ENCODE assay signal across 9 cellular contexts in genomic region chr11:100682247-100682969, GRCh38. TPM values are rescaled to one million over a fixed set of nuclear protein-coding genes. Genes with fewer than 3 reads are reported as not detected.
DNase-seq lines count a peak whose midpoint lies in the region; ATAC-seq and TF ChIP-seq lines count a peak whose summit lies in the region.
"Had no signal": no experiment of that assay in that cellular context is flagged by ENCODE, and none has a peak within 500 bp of the region (broad histone marks: within the 10 kb centered on the region; RNA-seq: fewer than 3 reads in every experiment).

No MANE protein-coding gene starts in this region.

- H4K20me1 ChIP-seq in HCT116 (ENCODE audit: insufficient read depth): no peaks in the 10 kb centered on the region

- no peaks in the 10 kb centered on the region for H3K9me2 ChIP-seq in HCT116 (ENCODE audit: insufficient read depth)

- no peaks in the 10 kb centered on the region for H3K36me3 ChIP-seq in HCT116 (ENCODE audit: control insufficient read depth in 1 of 2, insufficient read depth in 2 of 2, low read length in 2 of 2)
- H3K36me3 ChIP-seq in adipocyte (ENCODE audit: control insufficient read depth, insufficient read depth, low read length, severe bottlenecking): no peaks in the 10 kb centered on the region
- no peaks in the 10 kb centered on the region for H3K36me3 ChIP-seq in left lung

- H3K27ac ChIP-seq in HCT116 (ENCODE audit: low read depth, low read length) (no peak overlapping the region), left lung (no peak overlapping the region)

- H3K9me3 ChIP-seq in HCT116 (ENCODE audit: control insufficient read depth in 1 of 2, insufficient read depth in 1 of 2, low read depth in 1 of 2, low read length in 2 of 2): no peaks in the 10 kb centered on the region
- H3K9me3 ChIP-seq in adipocyte (ENCODE audit: control insufficient read depth, low read length): no peaks in the 10 kb centered on the region
- no peaks in the 10 kb centered on the region for H3K9me3 ChIP-seq in left lung

- H3K27me3 ChIP-seq in HCT116 (ENCODE audit: insufficient read depth, low read length) (no peaks in the 10 kb centered on the region), adipocyte (replicated peaks; ENCODE audit: control insufficient read depth, insufficient read depth, low read length) (no peaks in the 10 kb centered on the region), left lung (peaks cover 0 to 20% of the 10 kb centered on the region in 2 donors)

- peak; percentile 76 for TF ChIP-seq RAD21 in HCT116 (IDR thresholded peaks at IDR 0.05; ENCODE audit: low read depth)

- ATAC-seq in HCT116: no peak; the same call in 1 of the 2 replicates
- peak; percentile 33 for ATAC-seq in left lung

- TF ChIP-seq POLR2A in HCT116 (IDR thresholded peaks at IDR 0.05; ENCODE audit: borderline replicate concordance, extremely low read depth, insufficient read depth, insufficient read length): no peak

- no peak overlapping the region for H3K4me3 ChIP-seq in HCT116 (replicated peaks in 1 of 2; ENCODE audit: low read depth in 1 of 2, low read length in 2 of 2)
- H3K4me3 ChIP-seq in adipocyte (ENCODE audit: low read length): no peak overlapping the region
- no peak overlapping the region for H3K4me3 ChIP-seq in left lung

- H2AFZ ChIP-seq in HCT116 (ENCODE audit: low read depth, low read length, poor library complexity, severe bottlenecking): peak overlapping the region; percentile 28

- H3K9ac ChIP-seq in HCT116 (ENCODE audit: low read length): no peak overlapping the region
- H3K9ac ChIP-seq in adipocyte (ENCODE audit: low read length): no peak overlapping the region

- BruUV-seq in HCT116 (replicated peaks; lab: Mats Ljungman, UMichigan): no TSS peak

- POLR2A ChIA-PET in HCT116 (lab: Charles Lee): interaction anchor here (1.2 kb wide), 1 partner anchor 10 kb away, joined by 3 read pairs; no protein-coding TSS in a partner anchor

- DNase-seq in ACHN (peak; percentile 42), HCT116 (ENCODE audit: low read depth, low spot score) (peak; percentile 21), adipocyte (ENCODE audit: low read depth) (peak; percentile 74), left lung (no peak), DMS79 (lab: John Stamatoyannopoulos, UW) (no peak), SW480 (ENCODE audit: low spot score) (no peak), NCI-H2029 (lab: John Stamatoyannopoulos, UW) (no peak)
- no peak for DNase-seq in stimulated activated CD4-positive, alpha-beta T cell treated with anti-CD3 and anti-CD28 coated beads, Interleukin-15, amount 100 ng/mL, for 24 hours
- DNase-seq: effector memory CD4-positive, alpha-beta T cell had no signal

- RAD21 ChIA-PET in HCT116 (lab: Charles Lee; ENCODE audit: low non-redundant PET in 1 of 2, low total read pairs in 2 of 2, uncharacterized antibody in 2 of 2, unreplicated experiment in 2 of 2): no interaction called here

- intact Hi-C loops in HCT116 (cut with micrococcal nuclease) (loop anchor here (1.0 to 2.0 kb wide), 4 partner anchors 70 to 248 kb away; no protein-coding TSS in a partner anchor), left lung (cut with DNase I) (loop anchor here in 1 of 2 donors (5.0 kb wide), 2 partner anchors 175 to 250 kb away; no protein-coding TSS in a partner anchor)

- CTCF ChIA-PET in HCT116 (lab: Charles Lee): interaction anchor here (0.8 to 1.5 kb wide), 3 partner anchors 8 to 146 kb away, joined by 3 read pairs; no protein-coding TSS in a partner anchor

- peak overlapping the region; percentile 0; the same call in 1 of the 2 replicates for H3K4me2 ChIP-seq in HCT116 (ENCODE audit: low read length)

- TF ChIP-seq CTCF in HCT116 (IDR thresholded peaks at IDR 0.05 in 2 of 3, conservative IDR thresholded peaks at IDR 0.05 in 1 of 3; ENCODE audit: borderline replicate concordance in 1 of 3, insufficient read depth in 1 of 3, low read depth in 2 of 3, low read length in 2 of 3) (peak; percentile 45 to 78 (median 60); a peak in 4 of 6 replicates), left lung (IDR thresholded peaks at IDR 0.05) (peak in 1 of 2 donors; percentile 16)

- H3K4me1 ChIP-seq in HCT116 (ENCODE audit: control insufficient read depth in 1 of 2, insufficient read depth in 2 of 2, low read length in 2 of 2) (peaks cover 12 to 54% of the 10 kb centered on the region in 2 experiments; a peak in 3 of 4 replicates), adipocyte (ENCODE audit: control insufficient read depth, insufficient read depth, low read length) (no peaks in the 10 kb centered on the region), left lung (peaks cover 3% of the 10 kb centered on the region in 2 donors)

- no peaks in the 10 kb centered on the region for H3K79me2 ChIP-seq in HCT116 (ENCODE audit: insufficient read depth, low read length)

- in situ Hi-C loops in ACHN (cut with HindIII; ENCODE audit: low pct_ligation_motif_present, low pct_unique_long_range_greater_than_20kb, low sequenced_read_pairs): loop anchor here (25.0 kb wide), 1 partner anchor 155 kb away; no protein-coding TSS in a partner anchor

TF ChIP-seq in HCT116, 20 proteins besides CTCF, POLR2A, EP300 and RAD21:
- TF ChIP-seq, protein P1, sequence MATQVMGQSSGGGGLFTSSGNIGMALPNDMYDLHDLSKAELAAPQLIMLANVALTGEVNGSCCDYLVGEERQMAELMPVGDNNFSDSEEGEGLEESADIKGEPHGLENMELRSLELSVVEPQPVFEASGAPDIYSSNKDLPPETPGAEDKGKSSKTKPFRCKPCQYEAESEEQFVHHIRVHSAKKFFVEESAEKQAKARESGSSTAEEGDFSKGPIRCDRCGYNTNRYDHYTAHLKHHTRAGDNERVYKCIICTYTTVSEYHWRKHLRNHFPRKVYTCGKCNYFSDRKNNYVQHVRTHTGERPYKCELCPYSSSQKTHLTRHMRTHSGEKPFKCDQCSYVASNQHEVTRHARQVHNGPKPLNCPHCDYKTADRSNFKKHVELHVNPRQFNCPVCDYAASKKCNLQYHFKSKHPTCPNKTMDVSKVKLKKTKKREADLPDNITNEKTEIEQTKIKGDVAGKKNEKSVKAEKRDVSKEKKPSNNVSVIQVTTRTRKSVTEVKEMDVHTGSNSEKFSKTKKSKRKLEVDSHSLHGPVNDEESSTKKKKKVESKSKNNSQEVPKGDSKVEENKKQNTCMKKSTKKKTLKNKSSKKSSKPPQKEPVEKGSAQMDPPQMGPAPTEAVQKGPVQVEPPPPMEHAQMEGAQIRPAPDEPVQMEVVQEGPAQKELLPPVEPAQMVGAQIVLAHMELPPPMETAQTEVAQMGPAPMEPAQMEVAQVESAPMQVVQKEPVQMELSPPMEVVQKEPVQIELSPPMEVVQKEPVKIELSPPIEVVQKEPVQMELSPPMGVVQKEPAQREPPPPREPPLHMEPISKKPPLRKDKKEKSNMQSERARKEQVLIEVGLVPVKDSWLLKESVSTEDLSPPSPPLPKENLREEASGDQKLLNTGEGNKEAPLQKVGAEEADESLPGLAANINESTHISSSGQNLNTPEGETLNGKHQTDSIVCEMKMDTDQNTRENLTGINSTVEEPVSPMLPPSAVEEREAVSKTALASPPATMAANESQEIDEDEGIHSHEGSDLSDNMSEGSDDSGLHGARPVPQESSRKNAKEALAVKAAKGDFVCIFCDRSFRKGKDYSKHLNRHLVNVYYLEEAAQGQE (IDR thresholded peaks at IDR 0.05; ENCODE audit: low read depth): no peak
- TF ChIP-seq POLR2AphosphoS5 (IDR thresholded peaks at IDR 0.05; ENCODE audit: low read depth, low read length) (no peak), EGR1 (IDR thresholded peaks at IDR 0.05; ENCODE audit: low read depth) (no peak), ZFX (IDR thresholded peaks at IDR 0.05) (no peak), ZNF274 (IDR thresholded peaks at IDR 0.05; ENCODE audit: low read depth, low read length) (no peak), SIN3A (IDR thresholded peaks at IDR 0.05; ENCODE audit: low read depth) (no peak), EZH2 (IDR thresholded peaks at IDR 0.05) (no peak), YY1 (IDR thresholded peaks at IDR 0.05; ENCODE audit: extremely low read depth, insufficient replicate concordance, low read depth, low read length) (no peak), FOSL1 (IDR thresholded peaks at IDR 0.05; ENCODE audit: low read depth) (no peak), CEBPB (IDR thresholded peaks at IDR 0.05; ENCODE audit: low read depth) (no peak), JUND (IDR thresholded peaks at IDR 0.05) (no peak), SRF (IDR thresholded peaks at IDR 0.05; ENCODE audit: low read depth) (no peak), CBX3 (IDR thresholded peaks at IDR 0.05; ENCODE audit: low read depth) (no peak)
- TF ChIP-seq, protein P2, sequence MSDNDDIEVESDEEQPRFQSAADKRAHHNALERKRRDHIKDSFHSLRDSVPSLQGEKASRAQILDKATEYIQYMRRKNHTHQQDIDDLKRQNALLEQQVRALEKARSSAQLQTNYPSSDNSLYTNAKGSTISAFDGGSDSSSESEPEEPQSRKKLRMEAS (IDR thresholded peaks at IDR 0.05): no peak
- TF ChIP-seq, protein P3, sequence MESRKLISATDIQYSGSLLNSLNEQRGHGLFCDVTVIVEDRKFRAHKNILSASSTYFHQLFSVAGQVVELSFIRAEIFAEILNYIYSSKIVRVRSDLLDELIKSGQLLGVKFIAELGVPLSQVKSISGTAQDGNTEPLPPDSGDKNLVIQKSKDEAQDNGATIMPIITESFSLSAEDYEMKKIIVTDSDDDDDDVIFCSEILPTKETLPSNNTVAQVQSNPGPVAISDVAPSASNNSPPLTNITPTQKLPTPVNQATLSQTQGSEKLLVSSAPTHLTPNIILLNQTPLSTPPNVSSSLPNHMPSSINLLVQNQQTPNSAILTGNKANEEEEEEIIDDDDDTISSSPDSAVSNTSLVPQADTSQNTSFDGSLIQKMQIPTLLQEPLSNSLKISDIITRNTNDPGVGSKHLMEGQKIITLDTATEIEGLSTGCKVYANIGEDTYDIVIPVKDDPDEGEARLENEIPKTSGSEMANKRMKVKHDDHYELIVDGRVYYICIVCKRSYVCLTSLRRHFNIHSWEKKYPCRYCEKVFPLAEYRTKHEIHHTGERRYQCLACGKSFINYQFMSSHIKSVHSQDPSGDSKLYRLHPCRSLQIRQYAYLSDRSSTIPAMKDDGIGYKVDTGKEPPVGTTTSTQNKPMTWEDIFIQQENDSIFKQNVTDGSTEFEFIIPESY (IDR thresholded peaks at IDR 0.05; ENCODE audit: extremely low read depth, insufficient replicate concordance, low read length): no peak

RNA-seq across cellular contexts. Expression of gene ARHGAP42, which starts 4.7 kb away (rescaled TPM):
- total RNA-seq in HCT116 (2021; ENCODE audit: unreplicated experiment): 12.3 TPM
- 3.8 and 5.3 TPM in 2 replicates for polyA plus RNA-seq in HCT116 (2012)
- 10 to 100 TPM; 17.1 to 18.3 TPM for total RNA-seq in left lung

Comparison
In these comparisons a context has a peak if more than half of its experiments do, and no peak if none do; other contexts are left out.
1. DNase-seq: peak in ACHN (single experiment), HCT116 (single experiment) and adipocyte (single experiment); none in left lung (0 of 2), DMS79 (single experiment), SW480 (single experiment), stimulated activated CD4-positive, alpha-beta T cell treated with anti-CD3 and anti-CD28 coated beads, Interleukin-15, amount 100 ng/mL, for 24 hours (single experiment) and NCI-H2029 (single experiment).